13 cellular contexts compared by ENCODE assay signal in genomic region chr7:82204694-82205093, GRCh38.
DNase-seq lines count a peak whose midpoint lies in the region; ATAC-seq, FAIRE-seq and TF ChIP-seq lines count a peak whose summit lies in the region.
"Had no signal": no experiment of that assay in that cellular context is flagged by ENCODE, and none has a peak within 500 bp of the region (broad histone marks: within the 10 kb centered on the region; RNA-seq: fewer than 3 reads in every experiment).

No MANE protein-coding gene starts in this region.

- peaks cover 13% of the 10 kb centered on the region for H3K36me3 Mint-ChIP-seq in astrocyte (ENCODE audit: low read depth, unreplicated experiment)
- no peaks in the 10 kb centered on the region for H3K36me3 Mint-ChIP-seq in activated T-cell treated with anti-CD3 and anti-CD28 coated beads, Interleukin-2, amount 50 U/mL, for 4 hours (ENCODE audit: insufficient read depth)

- H3K9ac ChIP-seq in astrocyte (ENCODE audit: low read length) = no peak overlapping the region
- H3K9ac ChIP-seq: parathyroid adenoma had no signal

- no peak overlapping the region for H3K4me2 ChIP-seq in astrocyte (ENCODE audit: low read length)

- no peak for TF ChIP-seq CTCF in astrocyte (IDR thresholded peaks at IDR 0.05; ENCODE audit: insufficient read depth, low read depth, low read length)

- peak overlapping the region; percentile 53 for H3K27ac ChIP-seq in astrocyte (ENCODE audit: low read depth, low read length)
- H3K27ac ChIP-seq: parathyroid adenoma had no signal

- no peak overlapping the region for H2AFZ ChIP-seq in astrocyte (ENCODE audit: low read depth, low read length)
- H2AFZ ChIP-seq: parathyroid adenoma had no signal

- peaks cover 7% of the 10 kb centered on the region for H3K4me1 ChIP-seq in astrocyte (ENCODE audit: insufficient read depth, low read length)
- H3K4me1 ChIP-seq: parathyroid adenoma had no signal

- no peaks in the 10 kb centered on the region for H3K9me3 Mint-ChIP-seq in astrocyte (ENCODE audit: unreplicated experiment)
- peaks cover 4% of the 10 kb centered on the region for H3K9me3 Mint-ChIP-seq in activated T-cell treated with anti-CD3 and anti-CD28 coated beads, Interleukin-2, amount 50 U/mL, for 4 hours

- no peaks in the 10 kb centered on the region for H3K79me2 ChIP-seq in astrocyte (ENCODE audit: insufficient read depth, low read length)
- H3K79me2 ChIP-seq: parathyroid adenoma had no signal

- peaks cover 6% of the 10 kb centered on the region for H3K4me1 Mint-ChIP-seq in astrocyte (ENCODE audit: low read depth, unreplicated experiment)
- no peaks in the 10 kb centered on the region for H3K4me1 Mint-ChIP-seq in activated T-cell treated with anti-CD3 and anti-CD28 coated beads, Interleukin-2, amount 50 U/mL, for 4 hours (ENCODE audit: low read depth)

- FAIRE-seq in astrocyte (lab: Jason Lieb, UNC) = peak; percentile 29

- no peaks in the 10 kb centered on the region for H3K9me3 ChIP-seq in astrocyte (ENCODE audit: insufficient read depth, low read depth, low read length)

- H3K36me3 ChIP-seq in astrocyte (ENCODE audit: insufficient read depth, low read length) = no peaks in the 10 kb centered on the region

- no peak overlapping the region for H3K4me3 Mint-ChIP-seq in astrocyte (ENCODE audit: unreplicated experiment)
- no peak overlapping the region for H3K4me3 Mint-ChIP-seq in activated T-cell treated with anti-CD3 and anti-CD28 coated beads, Interleukin-2, amount 50 U/mL, for 4 hours

- no peaks in the 10 kb centered on the region for H3K27me3 ChIP-seq in astrocyte (ENCODE audit: insufficient read depth, low read length)

- peak overlapping the region; percentile 77 for H3K27ac Mint-ChIP-seq in astrocyte (ENCODE audit: unreplicated experiment)

- no peak overlapping the region for H3K4me3 ChIP-seq in astrocyte (ENCODE audit: insufficient read depth, low read depth, low read length)

- no peak for ATAC-seq in activated T-cell treated with anti-CD3 and anti-CD28 coated beads, Interleukin-2, amount 50 U/mL, for 4 hours
- ATAC-seq: Panc1 had no signal

- H3K27me3 Mint-ChIP-seq in astrocyte (ENCODE audit: low read depth, unreplicated experiment) = no peaks in the 10 kb centered on the region
- no peaks in the 10 kb centered on the region for H3K27me3 Mint-ChIP-seq in activated T-cell treated with anti-CD3 and anti-CD28 coated beads, Interleukin-2, amount 50 U/mL, for 4 hours (ENCODE audit: low read depth)

- DNase-seq in HCEC 1CT (peak; percentile 79), astrocyte (ENCODE audit: low read depth) (peak; percentile 94), glomerular visceral epithelial cell (ENCODE audit: extremely low spot score) (peak; percentile 85), stromal cell of bone marrow (ENCODE audit: low read depth) (peak; percentile 83), NCI-H510A (lab: John Stamatoyannopoulos, UW) (no peak)
- no peak for DNase-seq in activated T-cell treated with anti-CD3 and anti-CD28 coated beads, Interleukin-2, amount 50 U/mL, for 4 hours
- no peak for DNase-seq in activated CD4-positive, alpha-beta T cell treated with anti-CD3 and anti-CD28 coated beads, Interleukin-2, amount 50 U/mL, for 48 hours
- DNase-seq: activated CD4-positive, CD25-positive, alpha-beta regulatory T cell treated with anti-CD3 and anti-CD28 coated beads, Interleukin-2, amount 50 U/mL, for 72 hours; activated naive CD4-positive, alpha-beta T cell; DMS79 treated with DMSO at 0.1 percent for 48 hours; NCI-H2029 treated with DMSO at 0.1 percent for 48 hours had no signal

- H4K20me1 ChIP-seq in astrocyte (ENCODE audit: insufficient read depth, low read length) = peaks cover 10% of the 10 kb centered on the region

Comparison
In these comparisons a context has a peak if more than half of its experiments do, and no peak if none do; other contexts are left out.
1. DNase-seq: peak in HCEC 1CT (single experiment), astrocyte (single experiment), glomerular visceral epithelial cell (single experiment) and stromal cell of bone marrow (single experiment); none in activated T-cell treated with anti-CD3 and anti-CD28 coated beads, Interleukin-2, amount 50 U/mL, for 4 hours (single experiment), activated CD4-positive, alpha-beta T cell treated with anti-CD3 and anti-CD28 coated beads, Interleukin-2, amount 50 U/mL, for 48 hours (0 of 2) and NCI-H510A (single experiment).